Comparison of ENCODE assay signal across 9 cellular contexts in the genomic region with DNA sequence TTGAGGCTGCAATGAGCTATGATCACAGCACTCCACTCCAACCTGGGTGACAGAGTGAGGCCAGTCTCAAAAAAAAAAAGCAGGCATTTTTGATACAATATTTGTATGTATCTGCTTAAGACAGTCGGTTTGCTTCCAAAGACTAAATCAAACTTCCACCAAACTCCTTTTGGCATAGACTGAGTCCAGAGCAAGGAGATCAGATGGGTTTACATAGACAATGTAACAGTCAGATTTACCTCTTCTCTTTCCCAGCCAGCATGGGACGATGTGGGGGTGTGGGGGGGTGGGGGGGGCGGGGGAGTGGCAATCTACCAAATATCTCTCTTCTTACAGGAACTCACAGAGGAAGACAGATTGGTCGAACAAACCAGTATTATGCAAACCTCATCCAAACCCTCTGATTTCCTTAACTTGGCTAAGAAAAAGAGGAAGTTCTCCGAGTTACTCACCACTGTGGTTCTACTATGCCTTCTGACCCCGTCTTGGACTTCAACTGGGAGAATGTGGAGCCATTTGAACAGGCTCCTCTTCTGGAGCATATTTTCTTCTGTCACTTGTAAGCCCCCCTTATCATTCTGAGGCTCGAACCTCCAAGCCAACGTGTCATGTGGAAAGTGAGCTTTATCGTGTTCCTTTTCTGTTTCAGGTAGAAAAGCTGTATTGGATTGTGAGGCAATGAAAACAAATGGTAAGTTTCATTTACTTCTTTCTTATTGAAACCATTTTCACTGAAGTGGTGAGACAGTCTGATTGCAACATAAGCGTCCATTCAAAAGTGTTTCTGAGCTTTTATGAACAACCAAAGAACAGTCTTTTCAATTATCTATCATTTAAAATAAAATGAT. TPM values are rescaled to one million over a fixed set of nuclear protein-coding genes. Genes with fewer than 3 reads are reported as not detected.
DNase-seq lines count a peak whose midpoint lies in the region; ATAC-seq and TF ChIP-seq lines count a peak whose summit lies in the region.
"Had no signal": no experiment of that assay in that cellular context is flagged by ENCODE, and none has a peak within 500 bp of the region (broad histone marks: within the 10 kb centered on the region; RNA-seq: fewer than 3 reads in every experiment).

A gene with protein sequence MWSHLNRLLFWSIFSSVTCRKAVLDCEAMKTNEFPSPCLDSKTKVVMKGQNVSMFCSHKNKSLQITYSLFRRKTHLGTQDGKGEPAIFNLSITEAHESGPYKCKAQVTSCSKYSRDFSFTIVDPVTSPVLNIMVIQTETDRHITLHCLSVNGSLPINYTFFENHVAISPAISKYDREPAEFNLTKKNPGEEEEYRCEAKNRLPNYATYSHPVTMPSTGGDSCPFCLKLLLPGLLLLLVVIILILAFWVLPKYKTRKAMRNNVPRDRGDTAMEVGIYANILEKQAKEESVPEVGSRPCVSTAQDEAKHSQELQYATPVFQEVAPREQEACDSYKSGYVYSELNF (plus strand): TSS at position 451 of the 848 bp plus-strand sequence. CDS start 54 bp downstream, at position 505.

- TF ChIP-seq CTCF in AG09319 (IDR thresholded peaks at IDR 0.05; ENCODE audit: low read depth, low read length) (no peak), fibroblast of villous mesenchyme (IDR thresholded peaks at IDR 0.05; ENCODE audit: insufficient read depth, low read depth, low read length) (no peak)

- DNase-seq in AG09319 (ENCODE audit: extremely low read depth, low read depth) = peak; percentile 51
- peak; percentile 99 for DNase-seq in SKM-1 treated with dmso at 0.1 percent for 144 hours (lab: John Stamatoyannopoulos, UW; ENCODE audit: unreplicated experiment)
- peak; percentile 87 for DNase-seq in fibroblast of villous mesenchyme (ENCODE audit: low read depth)
- peak; percentile 60 for DNase-seq in skeletal muscle cell (ENCODE audit: low read depth)
- no peak for DNase-seq in COLO668 (lab: John Stamatoyannopoulos, UW; ENCODE audit: unreplicated experiment)
- DNase-seq in stimulated activated CD4-positive, alpha-beta T cell treated with anti-CD3 and anti-CD28 coated beads, Interleukin-15, amount 100 ng/mL, for 24 hours = no peak
- DNase-seq in activated CD4-positive, alpha-beta T cell treated with anti-CD3 and anti-CD28 coated beads, Interleukin-2, amount 50 U/mL, for 4 hours = no peak

- H3K4me3 ChIP-seq in fibroblast of villous mesenchyme (ENCODE audit: low read depth, low read length) (peak within 1 kb of the TSS; percentile 7), skeletal muscle cell (ENCODE audit: low read depth, low read length) (no peak within 1 kb of the TSS)
- H3K4me3 ChIP-seq: cardiac muscle cell had no signal

- ATAC-seq in GM21619 (IDR thresholded peaks at IDR 0.05; ENCODE audit: unreplicated experiment) = peak; percentile 81

RNA-seq across cellular contexts. Expression of the gene that starts here (rescaled TPM):
- total RNA-seq in fibroblast of villous mesenchyme = 2.6 and 3.9 TPM in 2 replicates
- total RNA-seq: cardiac muscle cell had no signal

Comparison
In these comparisons a context has a peak if more than half of its experiments do, and no peak if none do; other contexts are left out.
1. DNase-seq: peak in AG09319 (single experiment), SKM-1 treated with dmso at 0.1 percent for 144 hours (single experiment), fibroblast of villous mesenchyme (single experiment) and skeletal muscle cell (single experiment); none in COLO668 (single experiment), stimulated activated CD4-positive, alpha-beta T cell treated with anti-CD3 and anti-CD28 coated beads, Interleukin-15, amount 100 ng/mL, for 24 hours (single experiment) and activated CD4-positive, alpha-beta T cell treated with anti-CD3 and anti-CD28 coated beads, Interleukin-2, amount 50 U/mL, for 4 hours (0 of 2).